ENCODE assay signal across 8 cellular contexts in genomic region chrX:53081925-53082772, GRCh38. TPM values are rescaled to one million over a fixed set of nuclear protein-coding genes. Genes with fewer than 3 reads are reported as not detected.
DNase-seq lines count a peak whose midpoint lies in the region; ATAC-seq and TF ChIP-seq lines count a peak whose summit lies in the region.

TSPYL2 (plus strand) TSS chrX:53082367; CDS start chrX:53082499, 132 bp downstream.

- peak; percentile 97 for DNase-seq in GM06990 (ENCODE audit: extremely low read depth, insufficient read length)
- peak; percentile 97 for DNase-seq in NCI-H1092 (lab: John Stamatoyannopoulos, UW)
- peak; percentile 48 for DNase-seq in glomerular endothelial cell (ENCODE audit: extremely low read depth, low read depth, low spot score)
- peak; percentile 90 for DNase-seq in occipital lobe (lab: John Stamatoyannopoulos, UW)

- H3K27me3 Mint-ChIP-seq in activated naive CD4-positive, alpha-beta T cell treated with anti-CD3 and anti-CD28 coated beads, Interleukin-2, amount 50 U/mL, for 24 hours, result no peaks in the 10 kb centered on the region

- peak within 1 kb of the TSS; percentile 74 for H3K4me3 ChIP-seq in GM06990 (replicated peaks; ENCODE audit: low read depth, low read length)

- H3K36me3 Mint-ChIP-seq in activated naive CD4-positive, alpha-beta T cell treated with anti-CD3 and anti-CD28 coated beads, Interleukin-2, amount 50 U/mL, for 24 hours, result peaks cover 13% of the 10 kb centered on the region

- H3K27me3 ChIP-seq in GM06990 (replicated peaks; ENCODE audit: control insufficient read depth, insufficient read depth, low read length), result no peaks in the 10 kb centered on the region

- peaks cover 2% of the 10 kb centered on the region for H3K36me3 ChIP-seq in GM06990 (ENCODE audit: control insufficient read depth, insufficient read depth, low read length)

- H3K9me3 Mint-ChIP-seq in activated naive CD4-positive, alpha-beta T cell treated with anti-CD3 and anti-CD28 coated beads, Interleukin-2, amount 50 U/mL, for 24 hours, result no peaks in the 10 kb centered on the region

- peak within 1 kb of the TSS; percentile 56 for H3K27ac ChIP-seq in temporal lobe (ENCODE audit: low read depth, low read length)

- ATAC-seq in HG02588 (IDR thresholded peaks at IDR 0.05; ENCODE audit: unreplicated experiment) (peak; percentile 95), SK-N-SH treated with all-trans-retinoic acid at 6 μM for 48 hours (peak; percentile 92)

- H3K27ac Mint-ChIP-seq in activated naive CD4-positive, alpha-beta T cell treated with anti-CD3 and anti-CD28 coated beads, Interleukin-2, amount 50 U/mL, for 24 hours, result peak within 1 kb of the TSS; percentile 97

- TF ChIP-seq CTCF in GM06990 (IDR thresholded peaks at IDR 0.05; ENCODE audit: insufficient read depth, low read length, poor library complexity, severe bottlenecking), result no peak

- H3K4me1 Mint-ChIP-seq in activated naive CD4-positive, alpha-beta T cell treated with anti-CD3 and anti-CD28 coated beads, Interleukin-2, amount 50 U/mL, for 24 hours, result peaks cover 42% of the 10 kb centered on the region

- peak within 1 kb of the TSS; percentile 95 for H3K4me3 Mint-ChIP-seq in activated naive CD4-positive, alpha-beta T cell treated with anti-CD3 and anti-CD28 coated beads, Interleukin-2, amount 50 U/mL, for 24 hours

TF ChIP-seq in SK-N-SH treated with all-trans-retinoic acid at 6 μM for 48 hours, 23 proteins besides CTCF, POLR2A, EP300 and RAD21:
- TF ChIP-seq ARNTL (CRISPR knock-in tag; IDR thresholded peaks at IDR 0.05; ENCODE audit: borderline replicate concordance, low read depth), result no peak
- no peak for TF ChIP-seq RARB (CRISPR knock-in tag; IDR thresholded peaks at IDR 0.05)

RNA-seq across cellular contexts. Expression of gene TSPYL2, which starts in this region (rescaled TPM):
- total RNA-seq in glomerular endothelial cell (6.2 and 10.0 TPM in 2 replicates), occipital lobe (7.0 TPM), temporal lobe (8.4 TPM)

Comparison
In these comparisons a context has a peak if more than half of its experiments do, and no peak if none do; other contexts are left out.
1. Peak in every context shown above with its lines: DNase-seq, ATAC-seq, H3K4me3 ChIP-seq and H3K27ac ChIP-seq.